In the genomic region with DNA sequence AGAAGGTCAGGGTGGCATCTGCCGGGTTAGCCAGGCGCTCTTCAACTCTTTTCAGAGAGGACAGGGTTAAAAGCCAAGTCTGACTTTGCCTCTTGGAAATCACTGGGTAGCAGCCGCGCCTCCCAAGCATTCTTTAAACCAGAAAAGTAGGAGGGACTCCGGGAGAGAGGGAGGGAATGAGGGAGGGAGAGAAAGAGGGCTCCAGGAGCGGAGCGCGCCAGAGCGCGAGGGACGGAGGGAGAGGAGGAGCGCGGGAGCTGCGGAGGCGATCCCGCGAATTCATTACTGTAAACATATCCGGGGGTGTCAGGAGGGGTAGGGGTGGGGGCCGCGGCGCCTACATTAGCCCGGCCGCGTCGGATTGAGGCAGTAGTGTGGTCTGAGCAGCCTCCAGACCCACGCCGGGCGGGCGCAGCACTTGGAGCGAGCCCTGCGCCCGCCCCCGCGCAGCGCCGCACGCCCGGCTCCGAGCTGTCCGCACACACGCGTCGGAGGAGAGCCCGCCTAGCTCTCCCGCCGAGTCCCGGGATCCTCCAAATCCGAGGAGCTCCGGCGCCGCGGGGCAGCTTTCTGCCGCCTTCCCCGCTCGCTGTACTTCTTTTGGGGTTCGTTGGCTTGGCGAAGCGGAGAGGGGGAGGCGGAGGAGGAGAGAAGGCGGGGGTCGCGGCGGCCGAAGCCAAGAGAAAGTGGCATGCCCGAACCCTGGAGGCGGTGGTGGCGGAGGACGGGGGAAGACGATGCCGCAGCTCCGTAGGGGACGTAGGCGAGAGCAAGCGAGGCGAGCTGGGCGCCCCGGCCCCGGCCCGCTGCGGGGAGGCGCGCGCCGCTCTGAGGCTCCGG, we compare ENCODE assay signal across 8 cellular contexts. TPM values are rescaled to one million over a fixed set of nuclear protein-coding genes. Genes with fewer than 3 reads are reported as not detected.
DNase-seq lines count a peak whose midpoint lies in the region; ATAC-seq and TF ChIP-seq lines count a peak whose summit lies in the region.

No MANE protein-coding gene starts in this region.

- H3K27me3 Mint-ChIP-seq in CD14-positive monocyte (ENCODE audit: low read depth in 3 of 3) (peaks cover 84 to 97% (median 90%) of the 10 kb centered on the region in 3 donors), immature natural killer cell (ENCODE audit: low read depth in 3 of 3) (peaks cover 16 to 47% (median 23%) of the 10 kb centered on the region in 3 donors)
- H3K27me3 Mint-ChIP-seq in T-helper 2 cell treated with Interferon-gamma antibody and Interleukin-4, amounts not matched to agents 5 μg/mL and 100 μg/mL, for 36 hours (ENCODE audit: low read depth) = peaks cover 75% of the 10 kb centered on the region

- intact Hi-C loops in CD14-positive monocyte (cut with micrococcal nuclease) = no loop called here

- H3K4me1 Mint-ChIP-seq in CD14-positive monocyte (peaks cover 54% of the 10 kb centered on the region), immature natural killer cell (peaks cover 38 to 50% of the 10 kb centered on the region in 2 donors)
- peaks cover 9% of the 10 kb centered on the region for H3K4me1 Mint-ChIP-seq in T-helper 2 cell treated with Interferon-gamma antibody and Interleukin-4, amounts not matched to agents 5 μg/mL and 100 μg/mL, for 36 hours (ENCODE audit: low read depth)

- H3K27ac Mint-ChIP-seq in CD14-positive monocyte (peak overlapping the region in 1 of 7 donors; percentile 60), immature natural killer cell (no peak overlapping the region)
- H3K27ac Mint-ChIP-seq in T-helper 2 cell treated with Interferon-gamma antibody and Interleukin-4, amounts not matched to agents 5 μg/mL and 100 μg/mL, for 36 hours = no peak overlapping the region

- H3K9me3 Mint-ChIP-seq in CD14-positive monocyte = peaks cover 0 to 29% (median 20%) of the 10 kb centered on the region in 7 donors
- peaks cover 0 to 5% (median 0%) of the 10 kb centered on the region in 6 donors for H3K9me3 Mint-ChIP-seq in immature natural killer cell
- no peaks in the 10 kb centered on the region for H3K9me3 Mint-ChIP-seq in T-helper 2 cell treated with Interferon-gamma antibody and Interleukin-4, amounts not matched to agents 5 μg/mL and 100 μg/mL, for 36 hours

- CTCF ChIA-PET in GM10248 (lab: Yijun Ruan, JAX) = no interaction called here

- no peak for DNase-seq in CD14-positive monocyte (ENCODE audit: low spot score)
- peak; percentile 28 for DNase-seq in NCI-H146 treated with DMSO at 0.1 percent for 48 hours (lab: John Stamatoyannopoulos, UW; ENCODE audit: unreplicated experiment)
- DNase-seq in cardiac fibroblast (ENCODE audit: low read depth in 2 of 2) = peak; percentile 89 to 92
- no peak for DNase-seq in immature natural killer cell
- peak; percentile 65 for DNase-seq in skeletal muscle cell (ENCODE audit: low read depth)
- no peak for DNase-seq in GM10248 (ENCODE audit: extremely low spot score)
- DNase-seq in T-helper 2 cell treated with Interferon-gamma antibody and Interleukin-4, amounts not matched to agents 5 μg/mL and 100 μg/mL, for 36 hours (ENCODE audit: low spot score) = no peak

- POLR2A ChIA-PET in GM10248 (lab: Yijun Ruan, JAX) = no interaction called here

- peak overlapping the region; percentile 24 to 99 for H3K4me3 Mint-ChIP-seq in CD14-positive monocyte
- peak overlapping the region in 4 of 5 donors; percentile 82 to 93 (median 84) for H3K4me3 Mint-ChIP-seq in immature natural killer cell
- no peak overlapping the region for H3K4me3 Mint-ChIP-seq in T-helper 2 cell treated with Interferon-gamma antibody and Interleukin-4, amounts not matched to agents 5 μg/mL and 100 μg/mL, for 36 hours

- no peak for TF ChIP-seq CTCF in CD14-positive monocyte (IDR thresholded peaks at IDR 0.05)
- no peak for TF ChIP-seq CTCF in cardiac fibroblast (IDR thresholded peaks at IDR 0.05; ENCODE audit: low read depth, low read length)
- no peak for TF ChIP-seq CTCF in GM10248 (IDR thresholded peaks at IDR 0.05; ENCODE audit: control extremely low read depth, extremely low read depth, low read depth, missing control alignments)

- ATAC-seq in activated CD4-positive, CD25-positive, alpha-beta regulatory T cell treated with anti-CD3 and anti-CD28 coated beads, Interleukin-2, amount 50 U/mL, for 24 hours = no peak

- H3K4me3 ChIP-seq in cardiac fibroblast (replicated peaks in 1 of 2; ENCODE audit: low read depth in 2 of 2, low read length in 2 of 2) = peak overlapping the region; percentile 83 to 93
- H3K4me3 ChIP-seq in skeletal muscle cell (ENCODE audit: low read depth, low read length) = peak overlapping the region; percentile 89

- H3K36me3 Mint-ChIP-seq in CD14-positive monocyte (peaks cover 5 to 21% of the 10 kb centered on the region in 2 donors), immature natural killer cell (peaks cover 0 to 4% (median 3%) of the 10 kb centered on the region in 3 donors)
- peaks cover 2% of the 10 kb centered on the region for H3K36me3 Mint-ChIP-seq in T-helper 2 cell treated with Interferon-gamma antibody and Interleukin-4, amounts not matched to agents 5 μg/mL and 100 μg/mL, for 36 hours (ENCODE audit: low read depth)

RNA-seq across cellular contexts. Expression of a gene that starts 3.3 kb away (rescaled TPM):
- polyA plus RNA-seq in CD14-positive monocyte (not detected), immature natural killer cell (not detected)

Comparison
In these comparisons a context has a peak if more than half of its experiments do, and no peak if none do; other contexts are left out.
1. DNase-seq: peak in NCI-H146 treated with DMSO at 0.1 percent for 48 hours (single experiment), cardiac fibroblast (2 of 2) and skeletal muscle cell (single experiment); none in CD14-positive monocyte (single experiment), immature natural killer cell (0 of 3), GM10248 (single experiment) and T-helper 2 cell treated with Interferon-gamma antibody and Interleukin-4, amounts not matched to agents 5 μg/mL and 100 μg/mL, for 36 hours (single experiment).